Comparison of ENCODE assay signal across 25 cellular contexts in genomic region chr4:95421869-95422268, GRCh38.
"Had no signal": no experiment of that assay in that cellular context is flagged by ENCODE, and none has a peak within 500 bp of the region (broad histone marks: within the 10 kb centered on the region; RNA-seq: fewer than 3 reads in every experiment).

No MANE protein-coding gene starts in this region.

- H3K27ac Mint-ChIP-seq: activated B cell treated with CpG ODN at 0.5 μM for 24 hours; activated CD4-positive, alpha-beta T cell treated with anti-CD3 and anti-CD28 coated beads for 36 hours; activated naive CD8-positive, alpha-beta T cell; activated T-cell treated with anti-CD3 and anti-CD28 coated beads, Interleukin-2, amount 50 U/mL, for 24 hours; activated T-helper 2 cell treated with anti-CD3 and anti-CD28 coated beads, Interferon-gamma antibody, Interleukin-2, Interleukin-4, amounts not matched to agents 10 μg/mL and 5 μg/mL and 100 μg/mL, durations not matched to agents 14 hours and 24 hours and 36 hours; effector memory CD8-positive, alpha-beta T cell; naive thymus-derived CD4-positive, alpha-beta T cell; neural progenitor cell; progenitor cell of endocrine pancreas had no signal

- FAIRE-seq: astrocyte had no signal

- DNase-seq: activated B cell treated with CpG ODN at 0.5 μM for 24 hours; activated CD4-positive, alpha-beta T cell treated with anti-CD3 and anti-CD28 coated beads for 36 hours; activated CD4-positive, alpha-beta T cell treated with anti-CD3 and anti-CD28 coated beads, Interleukin-2, amount 50 U/mL, for 4 hours; activated CD8-positive, alpha-beta memory T cell treated with anti-CD3 and anti-CD28 coated beads for 24 hours; activated CD8-positive, alpha-beta memory T cell treated with anti-CD3 and anti-CD28 coated beads, Interleukin-2, amount 50 U/mL, for 4 hours; activated naive CD4-positive, alpha-beta T cell; activated T-cell treated with anti-CD3 and anti-CD28 coated beads, Interleukin-2, amount 50 U/mL, for 24 hours; adrenal gland; effector memory CD8-positive, alpha-beta T cell; hippocampal formation; left ventricle myocardium inferior; naive thymus-derived CD4-positive, alpha-beta T cell; retina; sigmoid colon; stimulated activated CD4-positive, alpha-beta T cell treated with anti-CD3 and anti-CD28 coated beads, Interleukin-15, amount 100 ng/mL, for 24 hours; stimulated activated naive CD4-positive, alpha-beta T cell; thyroid gland had no signal

- ATAC-seq: activated CD4-positive, alpha-beta T cell treated with anti-CD3 and anti-CD28 coated beads for 36 hours; effector memory CD8-positive, alpha-beta T cell; naive thymus-derived CD4-positive, alpha-beta T cell had no signal

- H3K4me1 Mint-ChIP-seq: activated B cell treated with CpG ODN at 0.5 μM for 24 hours; central memory CD8-positive, alpha-beta T cell had no signal

- H3K9me3 Mint-ChIP-seq: activated T-cell treated with anti-CD3 and anti-CD28 coated beads, Interleukin-2, amount 50 U/mL, for 24 hours; activated T-helper 2 cell treated with anti-CD3 and anti-CD28 coated beads, Interferon-gamma antibody, Interleukin-2, Interleukin-4, amounts not matched to agents 10 μg/mL and 5 μg/mL and 100 μg/mL, durations not matched to agents 14 hours and 24 hours and 36 hours had no signal

- H3K4me3 ChIP-seq: adrenal gland, esophagus muscularis mucosa, left ventricle myocardium inferior, neural progenitor cell, sigmoid colon, smooth muscle cell, thyroid gland had no signal

- H3K36me3 Mint-ChIP-seq: activated naive CD8-positive, alpha-beta T cell; naive thymus-derived CD4-positive, alpha-beta T cell had no signal

- H3K4me3 Mint-ChIP-seq: activated B cell treated with CpG ODN at 0.5 μM for 24 hours; activated CD4-positive, alpha-beta T cell treated with anti-CD3 and anti-CD28 coated beads for 36 hours; activated naive CD8-positive, alpha-beta T cell; activated T-cell treated with anti-CD3 and anti-CD28 coated beads, Interleukin-2, amount 50 U/mL, for 24 hours; central memory CD8-positive, alpha-beta T cell; effector memory CD8-positive, alpha-beta T cell; naive thymus-derived CD4-positive, alpha-beta T cell; neural progenitor cell had no signal

- H3K27me3 Mint-ChIP-seq: activated B cell treated with CpG ODN at 0.5 μM for 24 hours; activated CD4-positive, alpha-beta T cell treated with anti-CD3 and anti-CD28 coated beads for 36 hours; activated naive CD8-positive, alpha-beta T cell; activated T-cell treated with anti-CD3 and anti-CD28 coated beads, Interleukin-2, amount 50 U/mL, for 24 hours; central memory CD8-positive, alpha-beta T cell; effector memory CD8-positive, alpha-beta T cell; progenitor cell of endocrine pancreas had no signal
